ENCODE assay signal across 10 cellular contexts in genomic region chr18:27184115-27185024, GRCh38. TPM values are rescaled to one million over a fixed set of nuclear protein-coding genes. Genes with fewer than 3 reads are reported as not detected.
DNase-seq lines count a peak whose midpoint lies in the region; ATAC-seq and TF ChIP-seq lines count a peak whose summit lies in the region.
"Had no signal": no experiment of that assay in that cellular context is flagged by ENCODE, and none has a peak within 500 bp of the region (broad histone marks: within the 10 kb centered on the region; RNA-seq: fewer than 3 reads in every experiment).

No MANE protein-coding gene starts in this region.

- H3K27me3 Mint-ChIP-seq in MCF 10A (ENCODE audit: insufficient read depth, unreplicated experiment), result peaks cover 71% of the 10 kb centered on the region
- peaks cover 59% of the 10 kb centered on the region for H3K27me3 Mint-ChIP-seq in nephron (ENCODE audit: low read depth)
- H3K27me3 Mint-ChIP-seq in activated T-helper 2 cell treated with anti-CD3 and anti-CD28 coated beads, Interferon-gamma antibody, Interleukin-2, Interleukin-4, amounts not matched to agents 10 μg/mL and 5 μg/mL and 100 μg/mL, durations not matched to agents 14 hours and 24 hours and 36 hours (ENCODE audit: low read depth), result peaks cover 22% of the 10 kb centered on the region

- no TSS peak for BruUV-seq in MCF 10A (replicated peaks; lab: Mats Ljungman, UMichigan)

- ATAC-seq in esophagus mucosa, result no peak

- TF ChIP-seq CTCF in breast epithelium (IDR thresholded peaks at IDR 0.05) (no peak), MCF 10A (IDR thresholded peaks at IDR 0.05; ENCODE audit: unreplicated experiment) (no peak), epithelial cell of proximal tubule (conservative IDR thresholded peaks at IDR 0.05; ENCODE audit: low read depth, low read length) (no peak), nephron (IDR thresholded peaks at IDR 0.05; ENCODE audit: unreplicated experiment in 3 of 3) (no peak)

- H3K9me3 ChIP-seq in breast epithelium, result no peaks in the 10 kb centered on the region

- no peak overlapping the region for H3K27ac Mint-ChIP-seq in MCF 10A (ENCODE audit: low read depth, unreplicated experiment)
- peak overlapping the region in 2 of 3 experiments; percentile 3 to 16 for H3K27ac Mint-ChIP-seq in nephron
- no peak overlapping the region for H3K27ac Mint-ChIP-seq in activated T-helper 2 cell treated with anti-CD3 and anti-CD28 coated beads, Interferon-gamma antibody, Interleukin-2, Interleukin-4, amounts not matched to agents 10 μg/mL and 5 μg/mL and 100 μg/mL, durations not matched to agents 14 hours and 24 hours and 36 hours
- H3K27ac Mint-ChIP-seq: B cell had no signal

- peak overlapping the region; percentile 10 to 43 for H3K27ac ChIP-seq in breast epithelium

- H3K4me1 ChIP-seq in breast epithelium, result no peaks in the 10 kb centered on the region

- H3K4me3 ChIP-seq in breast epithelium (peak overlapping the region; percentile 18 to 72 (median 66)), epithelial cell of proximal tubule (ENCODE audit: low read depth, low read length) (peak overlapping the region; percentile 56)

- H3K4me3 Mint-ChIP-seq in MCF 10A (ENCODE audit: unreplicated experiment) (no peak overlapping the region), nephron (peak overlapping the region; percentile 76 to 90 (median 87))
- no peak overlapping the region for H3K4me3 Mint-ChIP-seq in activated T-helper 2 cell treated with anti-CD3 and anti-CD28 coated beads, Interferon-gamma antibody, Interleukin-2, Interleukin-4, amounts not matched to agents 10 μg/mL and 5 μg/mL and 100 μg/mL, durations not matched to agents 14 hours and 24 hours and 36 hours (ENCODE audit: low read depth)
- H3K4me3 Mint-ChIP-seq: B cell had no signal

- intact Hi-C loops in breast epithelium (cut with DNase I; ENCODE audit: low total_unique reads), result no loop called here
- intact Hi-C loops in MCF 10A (cut with micrococcal nuclease), result no loop called here
- intact Hi-C loops in activated T-helper 2 cell treated with anti-CD3 and anti-CD28 coated beads, Interferon-gamma antibody, Interleukin-2, Interleukin-4, amounts not matched to agents 10 μg/mL and 5 μg/mL and 100 μg/mL, durations not matched to agents 14 hours and 24 hours and 36 hours (cut with micrococcal nuclease), result no loop called here

- CTCF ChIA-PET in MCF 10A (lab: Yijun Ruan, JAX), result no interaction called here

- POLR2A ChIA-PET in MCF 10A (lab: Yijun Ruan, JAX), result no interaction called here

- peaks cover 5% of the 10 kb centered on the region for H3K4me1 Mint-ChIP-seq in MCF 10A (ENCODE audit: insufficient read depth, unreplicated experiment)
- peaks cover 12% of the 10 kb centered on the region for H3K4me1 Mint-ChIP-seq in nephron
- no peaks in the 10 kb centered on the region for H3K4me1 Mint-ChIP-seq in activated T-helper 2 cell treated with anti-CD3 and anti-CD28 coated beads, Interferon-gamma antibody, Interleukin-2, Interleukin-4, amounts not matched to agents 10 μg/mL and 5 μg/mL and 100 μg/mL, durations not matched to agents 14 hours and 24 hours and 36 hours (ENCODE audit: low read depth)

- no peak for TF ChIP-seq POLR2A in breast epithelium (IDR thresholded peaks at IDR 0.05)

- peaks cover 0 to 10% of the 10 kb centered on the region in 2 donors for H3K27me3 ChIP-seq in breast epithelium

- H3K36me3 Mint-ChIP-seq in MCF 10A (ENCODE audit: insufficient read depth, unreplicated experiment) (no peaks in the 10 kb centered on the region), nephron (ENCODE audit: low read depth) (no peaks in the 10 kb centered on the region)
- H3K36me3 Mint-ChIP-seq in activated T-helper 2 cell treated with anti-CD3 and anti-CD28 coated beads, Interferon-gamma antibody, Interleukin-2, Interleukin-4, amounts not matched to agents 10 μg/mL and 5 μg/mL and 100 μg/mL, durations not matched to agents 14 hours and 24 hours and 36 hours (ENCODE audit: low read depth), result no peaks in the 10 kb centered on the region

- H3K9me3 Mint-ChIP-seq in MCF 10A (ENCODE audit: unreplicated experiment) (no peaks in the 10 kb centered on the region), nephron (no peaks in the 10 kb centered on the region)
- no peaks in the 10 kb centered on the region for H3K9me3 Mint-ChIP-seq in activated T-helper 2 cell treated with anti-CD3 and anti-CD28 coated beads, Interferon-gamma antibody, Interleukin-2, Interleukin-4, amounts not matched to agents 10 μg/mL and 5 μg/mL and 100 μg/mL, durations not matched to agents 14 hours and 24 hours and 36 hours

- H3K36me3 ChIP-seq in breast epithelium, result no peaks in the 10 kb centered on the region

- DNase-seq in breast epithelium (ENCODE audit: low spot score in 2 of 2), result no peak
- no peak for DNase-seq in MCF 10A (ENCODE audit: unreplicated experiment)
- no peak for DNase-seq in epithelial cell of proximal tubule (ENCODE audit: low read depth)
- DNase-seq in activated T-helper 2 cell treated with anti-CD3 and anti-CD28 coated beads, Interferon-gamma antibody, Interleukin-2, Interleukin-4, amounts not matched to agents 10 μg/mL and 5 μg/mL and 100 μg/mL, durations not matched to agents 14 hours and 24 hours and 36 hours (ENCODE audit: low spot score), result no peak
- DNase-seq in NCI-H1092 (lab: John Stamatoyannopoulos, UW), result no peak
- DNase-seq in DMS79 treated with DMSO at 0.1 percent for 48 hours (lab: John Stamatoyannopoulos, UW), result no peak
- DNase-seq: NCI-H2029 treated with DMSO at 0.1 percent for 48 hours had no signal

RNA-seq across cellular contexts. Expression of gene CHST9, which starts 0.7 kb away (rescaled TPM):
- total RNA-seq in breast epithelium, result 1 to 10 TPM in 2 of 3 donors, not detected in 1; 1.6 to 8.5 TPM
- not detected in 2 replicates for total RNA-seq in MCF 10A (2022)
- total RNA-seq in epithelial cell of proximal tubule, result 2.1 and 3.7 TPM in 2 replicates
- 0.56 TPM for total RNA-seq in esophagus mucosa
- total RNA-seq in activated T-helper 2 cell treated with anti-CD3 and anti-CD28 coated beads, Interferon-gamma antibody, Interleukin-2, Interleukin-4, amounts not matched to agents 10 μg/mL and 5 μg/mL and 100 μg/mL, durations not matched to agents 14 hours and 24 hours and 36 hours, result not detected in 2 replicates
- total RNA-seq: B cell had no signal

Comparison
In these comparisons a context has a peak if more than half of its experiments do, and no peak if none do; other contexts are left out.
1. H3K27ac Mint-ChIP-seq: peak in nephron (2 of 3); none in MCF 10A (single experiment) and activated T-helper 2 cell treated with anti-CD3 and anti-CD28 coated beads, Interferon-gamma antibody, Interleukin-2, Interleukin-4, amounts not matched to agents 10 μg/mL and 5 μg/mL and 100 μg/mL, durations not matched to agents 14 hours and 24 hours and 36 hours (single experiment).
2. H3K4me3 Mint-ChIP-seq: peak in nephron (3 of 3); none in MCF 10A (single experiment) and activated T-helper 2 cell treated with anti-CD3 and anti-CD28 coated beads, Interferon-gamma antibody, Interleukin-2, Interleukin-4, amounts not matched to agents 10 μg/mL and 5 μg/mL and 100 μg/mL, durations not matched to agents 14 hours and 24 hours and 36 hours (single experiment).